ENCODE assay signal across 12 cellular contexts in the genomic region with DNA sequence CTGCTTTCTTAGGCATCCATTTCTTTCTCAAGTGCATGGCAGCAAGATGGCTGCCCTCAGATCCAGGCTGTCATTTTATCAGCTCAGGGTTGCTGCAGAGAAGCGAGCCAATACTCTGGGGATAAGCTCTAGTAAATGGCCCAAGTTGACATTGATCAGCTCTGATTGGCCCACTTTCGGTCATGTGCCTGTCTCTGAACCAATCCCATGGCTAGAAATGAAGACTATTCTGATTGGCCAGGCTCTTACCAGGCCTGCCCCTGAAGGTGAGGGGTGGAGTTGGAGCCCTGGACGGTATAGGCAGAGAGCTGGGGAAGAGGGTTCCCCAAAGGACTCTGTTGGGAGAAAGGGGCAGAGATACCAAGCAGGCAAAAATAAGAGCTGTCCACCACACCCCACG. TPM values are rescaled to one million over a fixed set of nuclear protein-coding genes. Genes with fewer than 3 reads are reported as not detected.
A peak's percentile ranks its signal among the peaks of the same experiment; 100 is the strongest.
DNase-seq lines count a peak whose midpoint lies in the region; ATAC-seq and TF ChIP-seq lines count a peak whose summit lies in the region.
"Had no signal": no experiment of that assay in that cellular context is flagged by ENCODE, and none has a peak within 500 bp of the region (broad histone marks: within the 10 kb centered on the region; RNA-seq: fewer than 3 reads in every experiment).

No MANE protein-coding gene starts in this region.

- H3K9me3 ChIP-seq in RWPE2 (ENCODE audit: severe bottlenecking) (no peaks in the 10 kb centered on the region), ascending aorta (no peaks in the 10 kb centered on the region), esophagus squamous epithelium (no peaks in the 10 kb centered on the region)

- H3K4me3 ChIP-seq in RWPE2 (ENCODE audit: severe bottlenecking) (no peak overlapping the region), ascending aorta (no peak overlapping the region), esophagus squamous epithelium (no peak overlapping the region)

- ATAC-seq in RWPE2 (ENCODE audit: low read depth): peak; percentile 42; the same call in 1 of the 3 replicates

- no peaks in the 10 kb centered on the region for H3K27me3 ChIP-seq in RWPE2 (ENCODE audit: insufficient read depth, poor library complexity, severe bottlenecking)
- H3K27me3 ChIP-seq in ascending aorta: no peaks in the 10 kb centered on the region
- peaks cover 0 to 24% (median 0%) of the 10 kb centered on the region in 4 donors for H3K27me3 ChIP-seq in esophagus squamous epithelium

- intact Hi-C loops in ascending aorta (cut with DNase I): no loop called here
- intact Hi-C loops in esophagus squamous epithelium (cut with DNase I): loop anchor here (10.0 kb wide), 1 partner anchor 274 kb away; a partner anchor contains a TSS

- no peaks in the 10 kb centered on the region for H3K4me1 ChIP-seq in RWPE2 (ENCODE audit: insufficient read depth, poor library complexity, severe bottlenecking)
- H3K4me1 ChIP-seq in ascending aorta: no peaks in the 10 kb centered on the region
- H3K4me1 ChIP-seq in esophagus squamous epithelium: peaks cover 0 to 14% (median 0%) of the 10 kb centered on the region in 3 donors

- TF ChIP-seq CTCF in RWPE2 (IDR thresholded peaks at IDR 0.05; ENCODE audit: poor library complexity, severe bottlenecking) (no peak), ascending aorta (IDR thresholded peaks at IDR 0.05) (no peak), esophagus squamous epithelium (IDR thresholded peaks at IDR 0.05) (no peak)

- TF ChIP-seq POLR2A in esophagus squamous epithelium (IDR thresholded peaks at IDR 0.05): no peak

- DNase-seq in NCI-H82 (lab: John Stamatoyannopoulos, UW) (peak; percentile 65), NCI-H82 treated with DMSO at 0.1 percent for 48 hours (lab: John Stamatoyannopoulos, UW; ENCODE audit: unreplicated experiment) (no peak), HT1080 (ENCODE audit: low read depth) (peak; percentile 49), RWPE2 (ENCODE audit: low spot score) (no peak), iPS-NIHi11 (ENCODE audit: low spot score) (peak; percentile 26), DMS79 treated with DMSO at 0.1 percent for 48 hours (lab: John Stamatoyannopoulos, UW) (no peak), ascending aorta (ENCODE audit: low spot score in 2 of 2) (no peak), esophagus squamous epithelium (lab: John Stamatoyannopoulos, UW) (no peak)
- DNase-seq: H9, NCI-H1417 treated with DMSO at 0.1 percent for 48 hours, T-helper 1 cell had no signal

- WGBS in esophagus squamous epithelium, 2 donors: 68 to 80% methylated on average over 4 of the region's 4 CpGs

- no peak overlapping the region for H3K27ac ChIP-seq in RWPE2 (ENCODE audit: poor library complexity, severe bottlenecking)
- H3K27ac ChIP-seq in ascending aorta: no peak overlapping the region
- no peak overlapping the region for H3K27ac ChIP-seq in esophagus squamous epithelium

- no peaks in the 10 kb centered on the region for H3K36me3 ChIP-seq in RWPE2 (ENCODE audit: low read depth)
- no peaks in the 10 kb centered on the region for H3K36me3 ChIP-seq in ascending aorta
- no peaks in the 10 kb centered on the region for H3K36me3 ChIP-seq in esophagus squamous epithelium

RNA-seq across cellular contexts. Expression of a gene that starts 41.4 kb away (rescaled TPM):
- not detected in 2 replicates for total RNA-seq in HT1080 (2014; rRNA removed; shearing (Covaris generic))
- not detected in 2 replicates for polyA plus RNA-seq in HT1080 (2015; cell fraction: cytosol; rRNA removed)
- polyA plus RNA-seq in HT1080 (2015; cell fraction: nucleus; rRNA removed): not detected in 2 replicates
- total RNA-seq in ascending aorta (not detected), esophagus squamous epithelium (under 1 TPM in 3 of 4 donors, not detected in 1; 0.48 to 0.83 (median 0.62) TPM)
- total RNA-seq: ureter had no signal

Comparison
In these comparisons a context has a peak if more than half of its experiments do, and no peak if none do; other contexts are left out.
1. DNase-seq: peak in NCI-H82 (single experiment), HT1080 (single experiment) and iPS-NIHi11 (single experiment); none in NCI-H82 treated with DMSO at 0.1 percent for 48 hours (single experiment), RWPE2 (single experiment), DMS79 treated with DMSO at 0.1 percent for 48 hours (single experiment), ascending aorta (0 of 2) and esophagus squamous epithelium (single experiment).